8 cellular contexts compared by ENCODE assay signal in genomic region chr5:180810210-180811011, GRCh38. TPM values are rescaled to one million over a fixed set of nuclear protein-coding genes. Genes with fewer than 3 reads are reported as not detected.
DNase-seq lines count a peak whose midpoint lies in the region; TF ChIP-seq lines count a peak whose summit lies in the region.

No MANE protein-coding gene starts in this region.

- H3K9me3 Mint-ChIP-seq in nephron progenitor cell, result no peaks in the 10 kb centered on the region
- H3K9me3 Mint-ChIP-seq in stimulated activated naive CD8-positive, alpha-beta T cell treated with anti-CD3 and anti-CD28 coated beads, Interleukin-15, Interleukin-2, amounts not matched to agents 100 ng/mL and 50 ng/mL, for 24 hours, result no peaks in the 10 kb centered on the region

- H3K4me1 Mint-ChIP-seq in nephron progenitor cell, result peaks cover 90% of the 10 kb centered on the region
- H3K4me1 Mint-ChIP-seq in stimulated activated naive CD8-positive, alpha-beta T cell treated with anti-CD3 and anti-CD28 coated beads, Interleukin-15, Interleukin-2, amounts not matched to agents 100 ng/mL and 50 ng/mL, for 24 hours (ENCODE audit: low read depth), result peaks cover 80% of the 10 kb centered on the region

- no peaks in the 10 kb centered on the region for H3K27me3 Mint-ChIP-seq in nephron progenitor cell (ENCODE audit: low read depth, poor library complexity)
- H3K27me3 Mint-ChIP-seq in stimulated activated naive CD8-positive, alpha-beta T cell treated with anti-CD3 and anti-CD28 coated beads, Interleukin-15, Interleukin-2, amounts not matched to agents 100 ng/mL and 50 ng/mL, for 24 hours, result no peaks in the 10 kb centered on the region

- peak; percentile 97 for DNase-seq in ELF-1 (ENCODE audit: low read depth, low spot score)
- DNase-seq in H4 (ENCODE audit: low spot score), result peak; percentile 95
- peak; percentile 91 for DNase-seq in LHCN-M2 (ENCODE audit: low read depth)
- DNase-seq in RPMI8226, result peak; percentile 96
- peak; percentile 95 for DNase-seq in activated effector memory CD4-positive, alpha-beta T cell treated with Interleukin-2 at 50 U/mL for 16 hours
- DNase-seq in fibroblast of pulmonary artery (ENCODE audit: low read depth), result peak; percentile 95
- peak; percentile 96 for DNase-seq in nephron progenitor cell

- TF ChIP-seq CTCF in fibroblast of pulmonary artery (IDR thresholded peaks at IDR 0.05; ENCODE audit: low read length, missing control alignments) (no peak), nephron progenitor cell (IDR thresholded peaks at IDR 0.05) (no peak)

- peak overlapping the region; percentile 81 for H3K4me3 ChIP-seq in fibroblast of pulmonary artery (replicated peaks; ENCODE audit: low read depth, low read length)

- H3K4me3 Mint-ChIP-seq in nephron progenitor cell, result peak overlapping the region; percentile 87
- peak overlapping the region; percentile 87 for H3K4me3 Mint-ChIP-seq in stimulated activated naive CD8-positive, alpha-beta T cell treated with anti-CD3 and anti-CD28 coated beads, Interleukin-15, Interleukin-2, amounts not matched to agents 100 ng/mL and 50 ng/mL, for 24 hours

- H3K36me3 Mint-ChIP-seq in nephron progenitor cell (ENCODE audit: low read depth), result peaks cover 5% of the 10 kb centered on the region
- peaks cover 11% of the 10 kb centered on the region for H3K36me3 Mint-ChIP-seq in stimulated activated naive CD8-positive, alpha-beta T cell treated with anti-CD3 and anti-CD28 coated beads, Interleukin-15, Interleukin-2, amounts not matched to agents 100 ng/mL and 50 ng/mL, for 24 hours (ENCODE audit: low read depth)

- peak overlapping the region; percentile 99 for H3K27ac Mint-ChIP-seq in nephron progenitor cell
- H3K27ac Mint-ChIP-seq in stimulated activated naive CD8-positive, alpha-beta T cell treated with anti-CD3 and anti-CD28 coated beads, Interleukin-15, Interleukin-2, amounts not matched to agents 100 ng/mL and 50 ng/mL, for 24 hours, result peak overlapping the region; percentile 95

RNA-seq across cellular contexts. Expression of gene MGAT1, which starts 7.8 kb away (rescaled TPM):
- 59.1 and 81.0 TPM in 2 replicates for total RNA-seq in H4 (2014; rRNA removed; shearing (Covaris generic))
- 179 and 197 TPM in 2 replicates for total RNA-seq in LHCN-M2 (2014; rRNA removed)
- 146 TPM for polyA plus RNA-seq in LHCN-M2 (2012)

RNA-seq across cellular contexts. Expression of gene ZFP62, which starts 50.7 kb away (rescaled TPM):
- 22.6 and 27.7 TPM in 2 replicates for total RNA-seq in H4 (2014; rRNA removed; shearing (Covaris generic))
- total RNA-seq in LHCN-M2 (2014; rRNA removed), result 17.3 and 18.0 TPM in 2 replicates
- polyA plus RNA-seq in LHCN-M2 (2012), result 8.3 TPM

Comparison
In these comparisons a context has a peak if more than half of its experiments do, and no peak if none do; other contexts are left out.
1. Peak in every context shown above with its lines: DNase-seq and H3K4me3 ChIP-seq.